Comparison of ENCODE assay signal across 22 cellular contexts in genomic region chr21:38273745-38274544, GRCh38. TPM values are rescaled to one million over a fixed set of nuclear protein-coding genes. Genes with fewer than 3 reads are reported as not detected.
DNase-seq lines count a peak whose midpoint lies in the region; ATAC-seq, FAIRE-seq and TF ChIP-seq lines count a peak whose summit lies in the region.
"Had no signal": no experiment of that assay in that cellular context is flagged by ENCODE, and none has a peak within 500 bp of the region (broad histone marks: within the 10 kb centered on the region; RNA-seq: fewer than 3 reads in every experiment).

No MANE protein-coding gene starts in this region.

- no peak overlapping the region for H3K4me3 ChIP-seq in GM12865 (ENCODE audit: low read depth, low read length)
- no peak overlapping the region for H3K4me3 ChIP-seq in bronchial epithelial cell (ENCODE audit: low read depth, low read length)
- no peak overlapping the region for H3K4me3 ChIP-seq in mucosa of descending colon
- no peak overlapping the region for H3K4me3 ChIP-seq in HAP-1
- H3K4me3 ChIP-seq: suprapubic skin had no signal

- H3K36me3 ChIP-seq in bronchial epithelial cell (ENCODE audit: control insufficient read depth, insufficient read depth, low read length): peaks cover 1% of the 10 kb centered on the region
- H3K36me3 ChIP-seq in mucosa of descending colon (ENCODE audit: low read depth): no peaks in the 10 kb centered on the region
- no peaks in the 10 kb centered on the region for H3K36me3 ChIP-seq in HAP-1 (replicated peaks)
- H3K36me3 ChIP-seq: brain microvascular endothelial cell, suprapubic skin had no signal

- H3K4me1 ChIP-seq in mucosa of descending colon (ENCODE audit: low read depth): no peaks in the 10 kb centered on the region
- no peaks in the 10 kb centered on the region for H3K4me1 ChIP-seq in HAP-1

- DNase-seq in GM12865 (ENCODE audit: low read depth): peak; percentile 16
- peak; percentile 6 for DNase-seq in NCI-H69 (lab: John Stamatoyannopoulos, UW)
- DNase-seq in bronchial epithelial cell (ENCODE audit: low read depth): no peak
- DNase-seq in mucosa of descending colon: no peak
- no peak for DNase-seq in NCI-H2227 treated with DMSO at 0.1 percent for 48 hours (lab: John Stamatoyannopoulos, UW)
- no peak for DNase-seq in 8988T
- no peak for DNase-seq in HAP-1 (ENCODE audit: low spot score in 2 of 2)
- DNase-seq: activated CD4-positive, CD25-positive, alpha-beta regulatory T cell treated with anti-CD3 and anti-CD28 coated beads, Interleukin-2, amount 50 U/mL, for 72 hours; brain microvascular endothelial cell; dermis blood vessel endothelial cell; mammary epithelial cell; naive B cell; NCI-H187 treated with DMSO at 0.1 percent for 48 hours; NCI-H510A treated with DMSO at 0.1 percent for 48 hours; posterior cingulate gyrus; T-helper 9 cell had no signal

- in situ Hi-C loops in HAP-1 (cut with MboI; ENCODE audit: low sequenced_read_pairs): no loop called here

- ATAC-seq in mucosa of descending colon (peak; percentile 27), HG03196 (IDR thresholded peaks at IDR 0.05; ENCODE audit: unreplicated experiment) (no peak)
- ATAC-seq: activated T-helper 17 cell treated with anti-CD3 and anti-CD28 coated beads, Interleukin-2, amount 50 U/mL, for 72 hours; HCT116 had no signal

- TF ChIP-seq CTCF in GM12865 (IDR thresholded peaks at IDR 0.05; ENCODE audit: insufficient read depth, low read depth, low read length, missing control alignments): no peak
- no peak for TF ChIP-seq CTCF in bronchial epithelial cell (IDR thresholded peaks at IDR 0.05; ENCODE audit: insufficient read depth, low read length, severe bottlenecking)
- no peak for TF ChIP-seq CTCF in mucosa of descending colon (IDR thresholded peaks at IDR 0.05)

- intact Hi-C loops in mucosa of descending colon (cut with DNase I, micrococcal nuclease): no loop called here

- peak; percentile 18 for FAIRE-seq in bronchial epithelial cell (lab: Jason Lieb, UNC)
- FAIRE-seq: GM19239 had no signal

- H3K27me3 ChIP-seq in bronchial epithelial cell (ENCODE audit: control insufficient read depth, insufficient read depth, low read length) (no peaks in the 10 kb centered on the region), HAP-1 (ENCODE audit: low read depth) (no peaks in the 10 kb centered on the region)
- H3K27me3 ChIP-seq: brain microvascular endothelial cell, suprapubic skin had no signal

- no peaks in the 10 kb centered on the region for H3K9me3 ChIP-seq in mucosa of descending colon
- H3K9me3 ChIP-seq in HAP-1: peaks cover 2% of the 10 kb centered on the region; the same call in 1 of the 2 replicates
- H3K9me3 ChIP-seq: suprapubic skin had no signal

RNA-seq across cellular contexts. Expression of gene KCNJ15, which starts 17.2 kb away (rescaled TPM):
- total RNA-seq in bronchial epithelial cell (0.38 and 2.1 TPM in 2 replicates), mucosa of descending colon (under 1 TPM in 2 of 3 donors, not detected in 1; 0.44 to 0.77 TPM)
- total RNA-seq: SK-MEL-5 had no signal

Comparison
In these comparisons a context has a peak if more than half of its experiments do, and no peak if none do; other contexts are left out.
1. DNase-seq: peak in GM12865 (single experiment) and NCI-H69 (single experiment); none in bronchial epithelial cell (single experiment), mucosa of descending colon (0 of 3), NCI-H2227 treated with DMSO at 0.1 percent for 48 hours (single experiment), 8988T (single experiment) and HAP-1 (0 of 2).